ENCODE assay signal across 13 cellular contexts in the genomic region with DNA sequence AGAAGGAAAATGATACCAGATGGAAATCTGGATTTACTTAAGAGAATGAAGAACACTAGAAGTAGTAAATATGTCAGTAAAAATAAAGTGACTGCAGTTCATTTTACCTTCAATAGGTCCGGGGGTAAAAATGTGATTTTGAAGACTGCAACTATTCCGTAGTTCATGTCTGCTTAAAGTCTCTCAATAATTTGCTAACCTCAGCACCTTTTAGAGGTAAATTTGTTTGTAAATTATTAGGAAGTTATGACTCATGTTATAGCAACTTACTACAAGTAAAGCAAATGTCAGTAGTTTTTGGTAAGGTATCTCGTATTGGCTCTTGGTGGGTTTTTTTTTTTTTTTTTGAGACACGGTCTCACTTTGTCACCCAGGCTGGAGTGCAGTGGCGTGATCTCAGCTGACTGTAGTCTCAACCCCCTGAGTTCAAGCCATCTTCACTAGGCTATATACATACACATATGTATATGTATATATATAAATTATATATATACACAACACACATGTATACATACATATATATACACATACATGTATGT.
"Had no signal": no experiment of that assay in that cellular context is flagged by ENCODE, and none has a peak within 500 bp of the region (broad histone marks: within the 10 kb centered on the region; RNA-seq: fewer than 3 reads in every experiment).

No MANE protein-coding gene starts in this region.

- H3K27me3 Mint-ChIP-seq: naive thymus-derived CD4-positive, alpha-beta T cell had no signal

- H3K9me3 ChIP-seq: left lung, mucosa of descending colon, ovary, sigmoid colon, spleen, tibial artery had no signal

- ATAC-seq: left lung; mucosa of descending colon; naive thymus-derived CD4-positive, alpha-beta T cell; WTC11 had no signal

- H3K4me3 ChIP-seq: cardiac muscle cell, dorsolateral prefrontal cortex, left lung, mucosa of descending colon, ovary, sigmoid colon, spleen, tibial artery had no signal

- H3K4me3 Mint-ChIP-seq: naive thymus-derived CD4-positive, alpha-beta T cell; WTC11 had no signal

- H3K27ac Mint-ChIP-seq: WTC11 had no signal

- H3K27ac ChIP-seq: cardiac muscle cell, dorsolateral prefrontal cortex, left lung, ovary, sigmoid colon, spleen, tibial artery had no signal

- H3K36me3 ChIP-seq: cardiac muscle cell, left lung, ovary, tibial artery had no signal

- H3K36me3 Mint-ChIP-seq: WTC11 had no signal

- DNase-seq: activated CD4-positive, alpha-beta T cell treated with anti-CD3 and anti-CD28 coated beads, Interleukin-2, amount 50 U/mL, for 4 hours; activated CD8-positive, alpha-beta memory T cell treated with anti-CD3 and anti-CD28 coated beads, Interleukin-2, amount 50 U/mL, for 4 hours; activated naive CD4-positive, alpha-beta T cell treated with Interleukin-2 at 50 U/mL for 16 hours; dorsolateral prefrontal cortex; left lung; mucosa of descending colon; naive thymus-derived CD4-positive, alpha-beta T cell; ovary; sigmoid colon; spleen; tibial artery had no signal

- H3K9me3 Mint-ChIP-seq: naive thymus-derived CD4-positive, alpha-beta T cell; WTC11 had no signal
